Comparison of ENCODE assay signal across 22 cellular contexts in the genomic region with DNA sequence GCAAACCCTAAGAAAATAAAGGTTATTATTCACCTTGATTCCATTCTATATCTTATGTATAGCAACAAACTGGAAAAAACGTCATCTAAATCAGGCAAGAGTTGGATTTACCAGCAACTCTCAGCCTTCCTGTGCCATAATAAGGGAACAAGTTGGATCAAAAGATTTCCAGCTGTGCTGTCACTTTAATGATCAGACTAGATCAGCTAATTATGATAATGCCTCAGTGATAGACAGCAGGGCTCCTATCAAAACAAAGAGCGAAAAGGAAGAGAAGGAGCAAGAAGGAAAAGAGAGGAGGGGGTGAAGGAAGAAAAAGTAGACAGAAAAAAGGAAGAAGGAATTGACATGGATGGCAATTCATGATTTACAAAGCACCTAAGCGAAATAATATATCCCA. TPM values are rescaled to one million over a fixed set of nuclear protein-coding genes. Genes with fewer than 3 reads are reported as not detected.
DNase-seq lines count a peak whose midpoint lies in the region; ATAC-seq and TF ChIP-seq lines count a peak whose summit lies in the region.
"Had no signal": no experiment of that assay in that cellular context is flagged by ENCODE, and none has a peak within 500 bp of the region (broad histone marks: within the 10 kb centered on the region; RNA-seq: fewer than 3 reads in every experiment).

No MANE protein-coding gene starts in this region.

- H4K20me1 ChIP-seq in smooth muscle cell (ENCODE audit: low read depth), result no peaks in the 10 kb centered on the region

- H3K27ac ChIP-seq in esophagus squamous epithelium, result peak overlapping the region in 3 of 4 donors; percentile 71 to 81 (median 77)
- peak overlapping the region; percentile 88 for H3K27ac ChIP-seq in smooth muscle cell (ENCODE audit: low read depth)
- no peak overlapping the region for H3K27ac ChIP-seq in WERI-Rb-1
- H3K27ac ChIP-seq: HL-60 had no signal

- H2AFZ ChIP-seq in smooth muscle cell (ENCODE audit: low read depth), result no peak overlapping the region

- ATAC-seq in GM21526 (IDR thresholded peaks at IDR 0.05; ENCODE audit: low FRiP score, unreplicated experiment), result no peak

- DNase-seq in NCI-H1417 (lab: John Stamatoyannopoulos, UW) (peak in 2 of 3 experiments; percentile 16 to 67), NCI-H1417 treated with DMSO at 0.1 percent for 48 hours (lab: John Stamatoyannopoulos, UW) (no peak), NCI-H69 (lab: John Stamatoyannopoulos, UW) (peak; percentile 10), esophagus squamous epithelium (lab: John Stamatoyannopoulos, UW) (no peak), smooth muscle cell (lab: John Stamatoyannopoulos, UW; ENCODE audit: unreplicated experiment) (no peak), WERI-Rb-1 (no peak)
- DNase-seq: ACHN; BE2C; CD8-positive, alpha-beta memory T cell; DMS79 treated with DMSO at 0.1 percent for 48 hours; GF-D8; NCI-H1048; NCI-H1436; NCI-H187; NCI-H2081 treated with DMSO at 0.1 percent for 48 hours; NCI-H2171 treated with DMSO at 0.1 percent for 48 hours; NCI-H345; NCI-H510A treated with DMSO at 0.1 percent for 48 hours; NCI-H748 treated with DMSO at 0.1 percent for 48 hours; SIG-M5 had no signal

- intact Hi-C loops in esophagus squamous epithelium (cut with DNase I), result no loop called here

- H3K27me3 ChIP-seq in esophagus squamous epithelium (no peaks in the 10 kb centered on the region), smooth muscle cell (ENCODE audit: low read depth) (no peaks in the 10 kb centered on the region), WERI-Rb-1 (ENCODE audit: insufficient read depth, low read depth, severe bottlenecking) (no peaks in the 10 kb centered on the region)
- H3K27me3 ChIP-seq: BE2C had no signal

- no peaks in the 10 kb centered on the region for H3K79me2 ChIP-seq in smooth muscle cell (ENCODE audit: low read depth)

- H3K4me3 ChIP-seq in esophagus squamous epithelium (no peak overlapping the region), smooth muscle cell (no peak overlapping the region), WERI-Rb-1 (ENCODE audit: low read depth, low read length) (no peak overlapping the region)

- H3K9me3 ChIP-seq in esophagus squamous epithelium (no peaks in the 10 kb centered on the region), smooth muscle cell (replicated peaks; ENCODE audit: low read depth) (no peaks in the 10 kb centered on the region), WERI-Rb-1 (ENCODE audit: severe bottlenecking) (no peaks in the 10 kb centered on the region)
- H3K9me3 ChIP-seq: BE2C had no signal

- peaks cover 11% of the 10 kb centered on the region for H3F3A ChIP-seq in smooth muscle cell (ENCODE audit: low read depth)

- TF ChIP-seq POLR2A in esophagus squamous epithelium (IDR thresholded peaks at IDR 0.05), result no peak

- H3K4me1 ChIP-seq in esophagus squamous epithelium, result peaks cover 12 to 66% (median 31%) of the 10 kb centered on the region in 3 donors
- H3K4me1 ChIP-seq in smooth muscle cell (ENCODE audit: low read depth), result no peaks in the 10 kb centered on the region
- H3K4me1 ChIP-seq: BE2C had no signal

- no peak overlapping the region for H3K9ac ChIP-seq in smooth muscle cell (ENCODE audit: low read depth)

- WGBS in esophagus squamous epithelium, 2 donors, result 67 to 79% methylated on average over 3 of the region's 3 CpGs
- WGBS in smooth muscle cell (ENCODE audit: low lambda C conversion rate), result 83% methylated on average over 3 of the region's 3 CpGs

- TF ChIP-seq CTCF in esophagus squamous epithelium (IDR thresholded peaks at IDR 0.05) (no peak), smooth muscle cell (IDR thresholded peaks at IDR 0.05; ENCODE audit: borderline replicate concordance, insufficient read depth, poor library complexity, severe bottlenecking) (no peak), WERI-Rb-1 (IDR thresholded peaks at IDR 0.05; ENCODE audit: low read depth, low read length) (no peak)

- no peak overlapping the region for H3K4me2 ChIP-seq in smooth muscle cell

- H3K36me3 ChIP-seq in esophagus squamous epithelium (no peaks in the 10 kb centered on the region), smooth muscle cell (ENCODE audit: low read depth) (no peaks in the 10 kb centered on the region), WERI-Rb-1 (no peaks in the 10 kb centered on the region)
- H3K36me3 ChIP-seq: BE2C had no signal

RNA-seq across cellular contexts. Expression of gene BCL6, which starts 36.7 kb away (rescaled TPM):
- total RNA-seq in esophagus squamous epithelium (10 to 100 TPM; 30.8 to 94.4 (median 42.6) TPM), smooth muscle cell (30.8 and 39.1 TPM in 2 replicates)
- 16.8 and 18.3 TPM in 2 replicates for polyA plus RNA-seq in smooth muscle cell

Comparison
In these comparisons a context has a peak if more than half of its experiments do, and no peak if none do; other contexts are left out.
1. DNase-seq: peak in NCI-H1417 (2 of 3) and NCI-H69 (single experiment); none in NCI-H1417 treated with DMSO at 0.1 percent for 48 hours (single experiment), esophagus squamous epithelium (single experiment), smooth muscle cell (single experiment) and WERI-Rb-1 (single experiment).